8 cellular contexts compared by ENCODE assay signal in the genomic region with DNA sequence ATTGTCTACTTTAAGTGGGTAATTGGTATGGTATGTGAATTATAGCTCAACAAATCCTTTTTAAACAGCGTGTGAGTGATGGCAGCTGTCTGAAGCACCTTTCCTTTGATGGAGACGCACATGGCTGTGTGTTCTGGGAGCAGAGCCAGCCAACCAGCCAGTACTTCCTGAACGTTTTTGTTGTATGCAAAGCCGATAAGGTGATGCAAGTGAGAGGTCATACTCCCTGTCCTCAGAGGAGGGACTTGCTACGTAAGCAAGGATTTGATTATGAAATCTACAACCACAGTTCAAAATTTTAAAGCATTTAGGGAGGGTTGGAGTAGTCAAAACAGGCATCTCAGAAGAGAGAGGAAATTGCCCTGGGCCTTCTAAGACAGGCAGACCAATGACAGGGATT. TPM values are rescaled to one million over a fixed set of nuclear protein-coding genes. Genes with fewer than 3 reads are reported as not detected.
DNase-seq lines count a peak whose midpoint lies in the region; ATAC-seq and TF ChIP-seq lines count a peak whose summit lies in the region.

No MANE protein-coding gene starts in this region.

- no peak for TF ChIP-seq CTCF in lower leg skin (IDR thresholded peaks at IDR 0.05)

- peak overlapping the region; percentile 44 for H3K4me3 ChIP-seq in endocrine pancreas (ENCODE audit: control insufficient read depth, insufficient read depth, low read length)
- no peak overlapping the region for H3K4me3 ChIP-seq in lower leg skin (ENCODE audit: low read depth, poor library complexity, severe bottlenecking)
- H3K4me3 ChIP-seq in effector memory CD4-positive, alpha-beta T cell (ENCODE audit: insufficient read depth, low read depth, low read length, poor library complexity, severe bottlenecking): no peak overlapping the region

- H3K27ac ChIP-seq in effector memory CD4-positive, alpha-beta T cell (ENCODE audit: insufficient read depth, low read length, poor library complexity, severe bottlenecking): no peak overlapping the region

- H3K4me1 ChIP-seq in endocrine pancreas (ENCODE audit: control insufficient read depth, insufficient read depth, low read length): peaks cover 5% of the 10 kb centered on the region
- H3K4me1 ChIP-seq in effector memory CD4-positive, alpha-beta T cell (ENCODE audit: control insufficient read depth, insufficient read depth, low read length, poor library complexity, severe bottlenecking): no peaks in the 10 kb centered on the region

- no peak for TF ChIP-seq POLR2A in lower leg skin (IDR thresholded peaks at IDR 0.05)

- H3K36me3 ChIP-seq in endocrine pancreas (ENCODE audit: control insufficient read depth, insufficient read depth, low read length): no peaks in the 10 kb centered on the region
- H3K36me3 ChIP-seq in effector memory CD4-positive, alpha-beta T cell (ENCODE audit: control insufficient read depth, insufficient read depth, low read length): no peaks in the 10 kb centered on the region

- H3K9me3 ChIP-seq in endocrine pancreas (ENCODE audit: control insufficient read depth, low read length): no peaks in the 10 kb centered on the region
- no peaks in the 10 kb centered on the region for H3K9me3 ChIP-seq in effector memory CD4-positive, alpha-beta T cell (ENCODE audit: control insufficient read depth, low read length)

- intact Hi-C loops in lower leg skin (cut with DNase I; ENCODE audit: low total_unique reads): no loop called here

- 10 to 15% methylated on average over 5 of the region's 5 CpGs for WGBS in lower leg skin, 2 donors

- H3K27me3 ChIP-seq in endocrine pancreas (ENCODE audit: control insufficient read depth, insufficient read depth, low read length): no peaks in the 10 kb centered on the region
- no peaks in the 10 kb centered on the region for H3K27me3 ChIP-seq in effector memory CD4-positive, alpha-beta T cell (replicated peaks; ENCODE audit: control insufficient read depth, insufficient read depth, low read length, poor library complexity, severe bottlenecking)

- no peak for ATAC-seq in GM18870 (IDR thresholded peaks at IDR 0.05; ENCODE audit: unreplicated experiment)

- DNase-seq in HPDE6-E6E7 (ENCODE audit: extremely low spot score): peak; percentile 86
- peak; percentile 74 for DNase-seq in NCI-H345 (lab: John Stamatoyannopoulos, UW)
- peak; percentile 35 for DNase-seq in renal cortical epithelial cell (ENCODE audit: low read depth)
- DNase-seq in lower leg skin (ENCODE audit: low spot score in 2 of 2): no peak
- no peak for DNase-seq in cerebellar nuclear complex (lab: John Stamatoyannopoulos, UW)
- no peak for DNase-seq in effector memory CD4-positive, alpha-beta T cell

- peak overlapping the region; percentile 23 for H3K9ac ChIP-seq in endocrine pancreas (ENCODE audit: control insufficient read depth, insufficient read depth, low read length)

RNA-seq across cellular contexts. Expression of a gene that starts 28.1 kb away (rescaled TPM):
- total RNA-seq in renal cortical epithelial cell (0.35 and 0.40 TPM in 2 replicates), lower leg skin (100 to 1,000 TPM; 106 to 220 (median 120) TPM)

Comparison
In these comparisons a context has a peak if more than half of its experiments do, and no peak if none do; other contexts are left out.
1. DNase-seq: peak in HPDE6-E6E7 (single experiment), NCI-H345 (single experiment) and renal cortical epithelial cell (single experiment); none in lower leg skin (0 of 2), cerebellar nuclear complex (0 of 2) and effector memory CD4-positive, alpha-beta T cell (0 of 3).
2. RNA of a gene that starts 28.1 kb away (total RNA-seq): 106 to 220 TPM in lower leg skin; 0.35 to 0.40 TPM in renal cortical epithelial cell; every median in the first group is over 10 times any median in the second.